8 cellular contexts compared by ENCODE assay signal in genomic region chr7:72621654-72622290, GRCh38.
DNase-seq lines count a peak whose midpoint lies in the region; ATAC-seq, FAIRE-seq and TF ChIP-seq lines count a peak whose summit lies in the region.
"Not testable (repeated sequence)": the region's sequence is repeated elsewhere in the genome, so short reads cannot be mapped to it uniquely, and the experiment has no call there.

No MANE protein-coding gene starts in this region.

- H3K27ac ChIP-seq in C4-2B (peak overlapping the region; percentile 58), HUES48 (ENCODE audit: low read depth, low read length) (peak overlapping the region; percentile 66), parathyroid adenoma (peak overlapping the region; percentile 16)
- not testable (repeated sequence) for H3K27ac ChIP-seq in RWPE2 (ENCODE audit: poor library complexity, severe bottlenecking); iPS-20b (ENCODE audit: low read length)

- H3K27me3 ChIP-seq in HUES48 (ENCODE audit: control insufficient read depth, insufficient read depth, low read length); RWPE2 (ENCODE audit: insufficient read depth, poor library complexity, severe bottlenecking); bronchial epithelial cell (ENCODE audit: control insufficient read depth, insufficient read depth, low read length); iPS-20b (ENCODE audit: insufficient read depth, low read length); parathyroid adenoma (ENCODE audit: control insufficient read depth, insufficient read depth, low read length): not testable (repeated sequence)

- not testable (repeated sequence) for H3K36me3 ChIP-seq in HUES48 (ENCODE audit: control insufficient read depth, insufficient read depth, low read length); RWPE2 (ENCODE audit: low read depth); bronchial epithelial cell (ENCODE audit: control insufficient read depth, insufficient read depth, low read length); iPS-20b (ENCODE audit: insufficient read depth, low read depth, low read length); parathyroid adenoma (ENCODE audit: control insufficient read depth, insufficient read depth, low read length)

- FAIRE-seq in bronchial epithelial cell (lab: Jason Lieb, UNC), result not testable (repeated sequence)

- H2AFZ ChIP-seq in parathyroid adenoma, result not testable (repeated sequence)

- DNase-seq in NCI-H146 treated with DMSO at 0.1 percent for 48 hours (lab: John Stamatoyannopoulos, UW; ENCODE audit: unreplicated experiment) (peak; percentile 64), NCI-H69 (lab: John Stamatoyannopoulos, UW) (peak; percentile 88), bronchial epithelial cell (ENCODE audit: low read depth) (peak; percentile 23)
- DNase-seq in RWPE2 (ENCODE audit: low spot score), result not testable (repeated sequence)

- ATAC-seq in RWPE2 (ENCODE audit: low read depth), result peak; percentile 72

- TF ChIP-seq CTCF in C4-2B (conservative IDR thresholded peaks at IDR 0.05); RWPE2 (IDR thresholded peaks at IDR 0.05; ENCODE audit: poor library complexity, severe bottlenecking); bronchial epithelial cell (IDR thresholded peaks at IDR 0.05; ENCODE audit: insufficient read depth, low read length, severe bottlenecking); parathyroid adenoma (IDR thresholded peaks at IDR 0.05): not testable (repeated sequence)

- peak overlapping the region; percentile 21; the same call in 1 of the 2 replicates for H3K4me3 ChIP-seq in HUES48 (ENCODE audit: low read depth, low read length)
- H3K4me3 ChIP-seq in RWPE2 (ENCODE audit: severe bottlenecking); bronchial epithelial cell (ENCODE audit: low read depth, low read length); parathyroid adenoma (ENCODE audit: low read depth, low read length): not testable (repeated sequence)
- 0 out of 2 replicates have a peak overlapping the region, but pooled peaks have one; percentile 11 for H3K4me3 ChIP-seq in iPS-20b (ENCODE audit: low read length)

- H3K9me3 ChIP-seq in HUES48 (ENCODE audit: control insufficient read depth, insufficient read depth, low read length); RWPE2 (ENCODE audit: severe bottlenecking); iPS-20b (ENCODE audit: insufficient read depth, low read depth, low read length); parathyroid adenoma (ENCODE audit: control insufficient read depth, low read length): not testable (repeated sequence)

- 0 out of 2 replicates have a peak overlapping the region, but pooled peaks have one; percentile 24 for H3K9ac ChIP-seq in HUES48 (ENCODE audit: low read depth, low read length)
- not testable (repeated sequence) for H3K9ac ChIP-seq in iPS-20b (ENCODE audit: low read depth, low read length); parathyroid adenoma

- not testable (repeated sequence) for H3K4me2 ChIP-seq in parathyroid adenoma (ENCODE audit: low read length)

- peaks cover 26% of the 10 kb centered on the region for H3K4me1 ChIP-seq in HUES48 (ENCODE audit: control insufficient read depth, insufficient read depth, low read length)
- H3K4me1 ChIP-seq in RWPE2 (ENCODE audit: insufficient read depth, poor library complexity, severe bottlenecking); parathyroid adenoma: not testable (repeated sequence)
- H3K4me1 ChIP-seq in iPS-20b (ENCODE audit: insufficient read depth, low read length), result peaks cover 17% of the 10 kb centered on the region

- not testable (repeated sequence) for H3K79me2 ChIP-seq in parathyroid adenoma
